ENCODE assay signal across 26 cellular contexts in the genomic region with DNA sequence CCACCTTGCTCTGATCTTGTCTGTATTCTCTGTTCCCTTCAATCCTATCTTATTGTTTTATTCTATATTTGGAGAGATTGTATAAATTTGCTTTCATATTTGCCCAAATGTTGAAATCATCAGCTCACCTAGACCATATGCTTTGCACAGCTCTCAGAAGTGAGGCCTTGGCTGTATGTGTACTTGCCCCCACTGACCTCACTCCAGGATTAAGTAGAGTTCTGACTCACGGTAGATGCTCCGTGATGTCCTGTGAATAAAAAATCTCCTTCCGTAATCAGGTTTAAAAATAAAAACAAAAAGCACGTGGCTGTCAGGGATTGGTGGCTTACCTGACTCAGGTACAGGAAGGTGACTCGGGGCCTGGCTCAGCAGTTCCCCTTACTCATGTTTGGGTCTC.
"Had no signal": no experiment of that assay in that cellular context is flagged by ENCODE, and none has a peak within 500 bp of the region (broad histone marks: within the 10 kb centered on the region; RNA-seq: fewer than 3 reads in every experiment).

No MANE protein-coding gene starts in this region.

- H3K27ac ChIP-seq: neutrophil, pancreas, prostate gland, right lobe of liver, sigmoid colon, suprapubic skin, testis, tibial artery, transverse colon, upper lobe of right lung, uterus had no signal

- H3K9me3 ChIP-seq: neutrophil, pancreas, prostate gland, right lobe of liver, sigmoid colon, suprapubic skin, testis, tibial artery, transverse colon, upper lobe of right lung, uterus had no signal

- H3K27me3 ChIP-seq: neutrophil, right lobe of liver, sigmoid colon, suprapubic skin, testis, tibial artery, transverse colon, upper lobe of right lung, uterus had no signal

- DNase-seq: naive thymus-derived CD8-positive, alpha-beta T cell; nephron progenitor cell; nucleus accumbens; pancreas; right cardiac atrium; right lobe of liver; sigmoid colon; small intestine; stimulated activated CD4-positive, alpha-beta T cell treated with anti-CD3 and anti-CD28 coated beads, Interleukin-15, amount 100 ng/mL, for 24 hours; stimulated activated CD4-positive, alpha-beta T cell treated with anti-CD3 and anti-CD28 coated beads, Interleukin-2, amount 100 ng/mL, for 24 hours; stimulated activated CD4-positive, alpha-beta T cell treated with anti-CD3 and anti-CD28 coated beads, Interleukin-2, amount 100 ng/mL, for 48 hours; stimulated activated CD4-positive, alpha-beta T cell treated with anti-CD3 and anti-CD28 coated beads, Interleukin-4, amount 100 ng/mL, for 24 hours; stimulated activated naive B cell treated with anti-CD40 and anti-IgM and Interleukin-4, amounts not matched to agents 10 μg/mL and 1 μg/mL and 100 μg/mL, for 72 hours; stimulated activated naive CD4-positive, alpha-beta T cell treated with Interleukin-2 at 50 U/mL for 16 hours; stimulated activated naive CD8-positive, alpha-beta T cell treated with anti-CD3 and anti-CD28 coated beads, Interleukin-15, amount 100 ng/mL, for 72 hours; substantia nigra; testis; tibial artery; transverse colon; upper lobe of right lung; uterus had no signal

- H3K36me3 ChIP-seq: neutrophil, pancreas, prostate gland, right lobe of liver, suprapubic skin, transverse colon, upper lobe of right lung, uterus had no signal

- H3K4me1 ChIP-seq: pancreas, prostate gland, right lobe of liver, sigmoid colon, suprapubic skin, testis, tibial artery, transverse colon, upper lobe of right lung, uterus had no signal

- H3K4me3 ChIP-seq: pancreas, prostate gland, right lobe of liver, sigmoid colon, suprapubic skin, testis, tibial artery, transverse colon, upper lobe of right lung, uterus had no signal

- ATAC-seq: naive thymus-derived CD8-positive, alpha-beta T cell; natural killer cell treated with Interleukin-12 subunit alpha and Interleukin-12 subunit beta and Interleukin-15 and Interleukin-18, amount 100 ng/mL, for 72 hours; pancreas; right cardiac atrium; right lobe of liver; stimulated activated effector memory CD8-positive, alpha-beta T cell treated with anti-CD3 and anti-CD28 coated beads, Interleukin-12 subunit alpha, Interleukin-12 subunit beta, amount 100 ng/mL, for 72 hours; stimulated activated naive B cell treated with anti-CD40 and anti-IgM and Interleukin-4, amounts not matched to agents 10 μg/mL and 1 μg/mL and 100 μg/mL, for 72 hours; stimulated activated naive CD8-positive, alpha-beta T cell treated with anti-CD3 and anti-CD28 coated beads, Interleukin-15, amount 100 ng/mL, for 72 hours; upper lobe of right lung had no signal
